20 cellular contexts compared by ENCODE assay signal in the genomic region with DNA sequence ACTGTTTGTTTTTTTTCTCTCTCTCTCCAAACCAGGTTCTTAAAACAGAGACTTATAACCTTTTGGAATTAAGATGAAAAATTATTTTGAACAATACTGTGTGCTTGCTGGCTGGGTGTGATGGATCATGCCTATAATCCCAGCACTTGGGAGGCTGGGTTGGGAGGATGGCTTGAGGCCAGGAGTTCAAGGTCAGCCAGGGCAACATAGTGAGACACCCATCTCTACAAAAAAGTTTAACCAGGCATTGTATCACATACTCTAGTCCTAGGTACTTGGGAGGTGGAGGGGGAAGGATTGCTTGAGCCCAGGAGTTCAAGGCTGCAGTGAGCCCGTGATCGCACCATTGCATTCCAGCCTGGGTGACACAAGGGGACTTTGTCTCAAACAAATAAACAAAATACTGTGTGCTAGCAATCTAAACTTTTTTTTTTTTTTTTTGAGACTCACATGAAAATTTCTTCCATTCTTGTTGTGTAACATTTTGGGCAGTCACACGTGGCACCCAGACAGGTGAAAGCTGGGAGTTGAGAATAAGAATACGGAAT.
DNase-seq lines count a peak whose midpoint lies in the region; ATAC-seq, FAIRE-seq and TF ChIP-seq lines count a peak whose summit lies in the region.
"Had no signal": no experiment of that assay in that cellular context is flagged by ENCODE, and none has a peak within 500 bp of the region (broad histone marks: within the 10 kb centered on the region; RNA-seq: fewer than 3 reads in every experiment).

No MANE protein-coding gene starts in this region.

- TF ChIP-seq CTCF in HepG2 (CRISPR knock-in tag; IDR thresholded peaks at IDR 0.05) (no peak), right lobe of liver (IDR thresholded peaks at IDR 0.05) (no peak), spleen (IDR thresholded peaks at IDR 0.05 in 8 of 11, conservative IDR thresholded peaks at IDR 0.05 in 3 of 11) (no peak), body of pancreas (IDR thresholded peaks at IDR 0.05) (no peak)

- in situ Hi-C loops in HepG2 (cut with HindIII; ENCODE audit: extremely low pct_ligation_motif_present, low pct_unique_long_range_greater_than_20kb), result no loop called here

- no peak overlapping the region for H3K27ac Mint-ChIP-seq in immature natural killer cell
- H3K27ac Mint-ChIP-seq: B cell; CD4-positive, alpha-beta T cell; CD8-positive, alpha-beta T cell had no signal

- H4K20me1 ChIP-seq in HepG2 (ENCODE audit: insufficient read depth, low read length), result no peaks in the 10 kb centered on the region
- H4K20me1 ChIP-seq: BLaER1 treated with 17β-estradiol and CSF1 and Interleukin-3, amounts not matched to agents 10 nM and 100 nM had no signal

- H3K27me3 ChIP-seq in HepG2 (ENCODE audit: control insufficient read depth in 1 of 2, insufficient read depth in 2 of 2, low read length in 2 of 2) (no peaks in the 10 kb centered on the region; a peak in 1 of 5 replicates), right lobe of liver (no peaks in the 10 kb centered on the region), spleen (replicated peaks in 1 of 7) (no peaks in the 10 kb centered on the region), body of pancreas (no peaks in the 10 kb centered on the region)
- H3K27me3 ChIP-seq: BLaER1 treated with 17β-estradiol and CSF1 and Interleukin-3, amounts not matched to agents 10 nM and 100 nM had no signal

- no peak for FAIRE-seq in HepG2 (lab: Jason Lieb, UNC)
- FAIRE-seq: A204.1, D721Med, G401.6, GM12891 had no signal

- no peaks in the 10 kb centered on the region for H3K79me2 ChIP-seq in HepG2 (ENCODE audit: insufficient read depth, low read length)

- under 1% methylated on average over 4 of the region's 4 CpGs for WGBS in HepG2 (ENCODE audit: low lambda C conversion rate)
- 32% methylated on average over 4 of the region's 4 CpGs for WGBS in right lobe of liver (ENCODE audit: insufficient coverage, low coverage, low lambda C conversion rate, missing lambda C conversion rate)
- 84 to 89% (median 85%) methylated on average over 4 of the region's 4 CpGs for WGBS in spleen, 5 donors
- WGBS in body of pancreas, 2 donors, result 70 to 83% methylated on average over 4 of the region's 4 CpGs

- H3K4me1 ChIP-seq in HepG2 (ENCODE audit: insufficient read depth, low read length), result peaks cover 7% of the 10 kb centered on the region
- H3K4me1 ChIP-seq in right lobe of liver, result peaks cover 0 to 29% (median 3%) of the 10 kb centered on the region in 4 donors
- no peaks in the 10 kb centered on the region for H3K4me1 ChIP-seq in spleen
- H3K4me1 ChIP-seq in body of pancreas, result no peaks in the 10 kb centered on the region
- H3K4me1 ChIP-seq: BLaER1 treated with 17β-estradiol and CSF1 and Interleukin-3, amounts not matched to agents 10 nM and 100 nM; Caco-2 had no signal

- peak; percentile 11 for DNase-seq in HepG2 (ENCODE audit: low spot score)
- DNase-seq in right lobe of liver, result peak in 2 of 3 donors; percentile 29 to 50
- DNase-seq in spleen, result no peak
- no peak for DNase-seq in immature natural killer cell
- DNase-seq in body of pancreas, result no peak
- DNase-seq: 8988T; ACHN; Caco-2; Calu3; CD4-positive, alpha-beta T cell; CD8-positive, alpha-beta T cell; DMS79 treated with DMSO at 0.1 percent for 48 hours; GF-D8 had no signal

- CTCF ChIA-PET in HepG2 (lab: Yijun Ruan, JAX; ENCODE audit: low intra/inter-chr PET ratio, low total read pairs), result no interaction called here

- no TSS peak for BruUV-seq in HepG2 (replicated peaks; lab: Mats Ljungman, UMichigan)

- no peak overlapping the region for H3K4me2 ChIP-seq in HepG2 (ENCODE audit: low read depth, low read length)
- H3K4me2 ChIP-seq: BLaER1 treated with 17β-estradiol and CSF1 and Interleukin-3, amounts not matched to agents 10 nM and 100 nM had no signal

- intact Hi-C loops in HepG2 (cut with micrococcal nuclease; ENCODE audit: unreplicated experiment), result no loop called here
- intact Hi-C loops in right lobe of liver (cut with DNase I), result no loop called here
- intact Hi-C loops in spleen (cut with DNase I; ENCODE audit: low total_unique reads), result no loop called here
- intact Hi-C loops in body of pancreas (cut with DNase I), result no loop called here

- H3K36me3 Mint-ChIP-seq in immature natural killer cell, result no peaks in the 10 kb centered on the region
- H3K36me3 Mint-ChIP-seq: CD8-positive, alpha-beta T cell had no signal

- H3K27ac ChIP-seq in HepG2 (ENCODE audit: extremely low read length, insufficient read depth, low read length), result no peak overlapping the region
- H3K27ac ChIP-seq in right lobe of liver, result peak overlapping the region in 1 of 3 donors; percentile 41
- no peak overlapping the region for H3K27ac ChIP-seq in spleen
- no peak overlapping the region for H3K27ac ChIP-seq in body of pancreas
- H3K27ac ChIP-seq: BLaER1 treated with 17β-estradiol and CSF1 and Interleukin-3, amounts not matched to agents 10 nM and 100 nM; C4-2B had no signal

- no peak overlapping the region for H2AFZ ChIP-seq in HepG2 (ENCODE audit: low read length)

- H3K9ac ChIP-seq in HepG2 (ENCODE audit: insufficient read depth, low read depth, low read length), result no peak overlapping the region
- H3K9ac ChIP-seq: BLaER1 treated with 17β-estradiol and CSF1 and Interleukin-3, amounts not matched to agents 10 nM and 100 nM had no signal

- TF ChIP-seq RAD21 in HepG2 (CRISPR knock-in tag; IDR thresholded peaks at IDR 0.05), result no peak

- H3K36me3 ChIP-seq in HepG2 (replicated peaks in 1 of 2; ENCODE audit: control insufficient read depth in 1 of 2, insufficient read depth in 2 of 2, low read length in 2 of 2) (no peaks in the 10 kb centered on the region), right lobe of liver (no peaks in the 10 kb centered on the region), spleen (no peaks in the 10 kb centered on the region), body of pancreas (replicated peaks in 1 of 2; ENCODE audit: insufficient read depth in 1 of 2, low read depth in 2 of 2) (no peaks in the 10 kb centered on the region)
- H3K36me3 ChIP-seq: BLaER1 treated with 17β-estradiol and CSF1 and Interleukin-3, amounts not matched to agents 10 nM and 100 nM had no signal

- no peak for TF ChIP-seq POLR2A in HepG2 (IDR thresholded peaks at IDR 0.05; ENCODE audit: insufficient read depth in 1 of 2, low read depth in 2 of 2, low read length in 2 of 2)
- TF ChIP-seq POLR2A in right lobe of liver (IDR thresholded peaks at IDR 0.05), result no peak
- no peak for TF ChIP-seq POLR2A in spleen (IDR thresholded peaks at IDR 0.05)
- no peak for TF ChIP-seq POLR2A in body of pancreas (IDR thresholded peaks at IDR 0.05)

- no peaks in the 10 kb centered on the region for H3K27me3 Mint-ChIP-seq in immature natural killer cell (ENCODE audit: low read depth in 3 of 3)
- H3K27me3 Mint-ChIP-seq: CD4-positive, alpha-beta T cell had no signal

- ATAC-seq in HepG2, result peak; percentile 60
- peak; percentile 50 to 79 (median 60) for ATAC-seq in right lobe of liver
- ATAC-seq in body of pancreas, result no peak
- ATAC-seq: CD8-positive, alpha-beta T cell had no signal

- H3K9me3 ChIP-seq in HepG2 (ENCODE audit: low read length), result no peaks in the 10 kb centered on the region
- no peaks in the 10 kb centered on the region for H3K9me3 ChIP-seq in right lobe of liver
- H3K9me3 ChIP-seq in spleen, result peaks cover 0 to under 1% (median 0%) of the 10 kb centered on the region in 8 donors
- no peaks in the 10 kb centered on the region for H3K9me3 ChIP-seq in body of pancreas
- H3K9me3 ChIP-seq: BLaER1 treated with 17β-estradiol and CSF1 and Interleukin-3, amounts not matched to agents 10 nM and 100 nM; Caco-2 had no signal

- H3K4me1 Mint-ChIP-seq in immature natural killer cell, result no peaks in the 10 kb centered on the region
- H3K4me1 Mint-ChIP-seq: B cell had no signal

- no peak overlapping the region for H3K4me3 Mint-ChIP-seq in immature natural killer cell
- H3K4me3 Mint-ChIP-seq: B cell; CD4-positive, alpha-beta T cell; CD8-positive, alpha-beta T cell had no signal

- POLR2A ChIA-PET in HepG2 (lab: Yijun Ruan, JAX), result no interaction called here

- TF ChIP-seq EP300 in HepG2 (IDR thresholded peaks at IDR 0.05; ENCODE audit: low read depth in 2 of 2, low read length in 2 of 2), result no peak
- TF ChIP-seq EP300 in HepG2 (CRISPR knock-in tag; IDR thresholded peaks at IDR 0.05; ENCODE audit: borderline replicate concordance), result no peak

- no peak overlapping the region for H3K4me3 ChIP-seq in HepG2 (replicated peaks in 1 of 3; ENCODE audit: insufficient read depth in 1 of 3, low read depth in 2 of 3, low read length in 3 of 3)
- no peak overlapping the region for H3K4me3 ChIP-seq in right lobe of liver
- H3K4me3 ChIP-seq in spleen, result no peak overlapping the region
- H3K4me3 ChIP-seq in body of pancreas, result no peak overlapping the region
- H3K4me3 ChIP-seq: BLaER1 treated with 17β-estradiol and CSF1 and Interleukin-3, amounts not matched to agents 10 nM and 100 nM had no signal

- peaks cover 0 to 3% (median 0%) of the 10 kb centered on the region in 6 donors for H3K9me3 Mint-ChIP-seq in immature natural killer cell
- H3K9me3 Mint-ChIP-seq: CD4-positive, alpha-beta T cell; CD8-positive, alpha-beta T cell had no signal

TF ChIP-seq in HepG2, 621 proteins besides CTCF, POLR2A, EP300 and RAD21 (continues in another document):
- TF ChIP-seq ZNF564 (CRISPR knock-in tag; IDR thresholded peaks at IDR 0.05) (no peak), PAX8 (CRISPR knock-in tag; IDR thresholded peaks at IDR 0.05; ENCODE audit: borderline replicate concordance) (no peak), ASH2L (IDR thresholded peaks at IDR 0.05; ENCODE audit: insufficient read length, low read depth, low read length) (no peak), GATAD1 (CRISPR knock-in tag; IDR thresholded peaks at IDR 0.05) (no peak), ZNF121 (CRISPR knock-in tag; IDR thresholded peaks at IDR 0.05) (peak; percentile 54; the same call in 1 of the 2 replicates), ZNF343 (CRISPR knock-in tag; IDR thresholded peaks at IDR 0.05) (no peak), CREB1 (IDR thresholded peaks at IDR 0.05) (no peak), CREB1 (CRISPR knock-in tag; IDR thresholded peaks at IDR 0.05) (no peak), ZNF484 (CRISPR knock-in tag; IDR thresholded peaks at IDR 0.05; ENCODE audit: borderline replicate concordance, low read depth) (no peak)
- TF ChIP-seq, protein P1, sequence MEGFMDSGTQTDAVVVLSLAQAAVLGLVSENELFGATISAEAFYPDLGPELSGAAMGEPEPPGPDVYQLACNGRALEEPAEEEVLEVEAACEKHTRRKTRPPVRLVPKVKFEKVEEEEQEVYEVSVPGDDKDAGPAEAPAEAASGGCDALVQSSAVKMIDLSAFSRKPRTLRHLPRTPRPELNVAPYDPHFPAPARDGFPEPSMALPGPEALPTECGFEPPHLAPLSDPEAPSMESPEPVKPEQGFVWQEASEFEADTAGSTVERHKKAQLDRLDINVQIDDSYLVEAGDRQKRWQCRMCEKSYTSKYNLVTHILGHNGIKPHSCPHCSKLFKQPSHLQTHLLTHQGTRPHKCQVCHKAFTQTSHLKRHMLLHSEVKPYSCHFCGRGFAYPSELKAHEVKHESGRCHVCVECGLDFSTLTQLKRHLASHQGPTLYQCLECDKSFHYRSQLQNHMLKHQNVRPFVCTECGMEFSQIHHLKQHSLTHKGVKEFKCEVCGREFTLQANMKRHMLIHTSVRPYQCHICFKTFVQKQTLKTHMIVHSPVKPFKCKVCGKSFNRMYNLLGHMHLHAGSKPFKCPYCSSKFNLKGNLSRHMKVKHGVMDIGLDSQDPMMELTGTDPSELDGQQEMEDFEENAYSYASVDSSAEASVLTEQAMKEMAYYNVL (CRISPR knock-in tag; IDR thresholded peaks at IDR 0.05; ENCODE audit: borderline replicate concordance), result no peak

Comparison
In these comparisons a context has a peak if more than half of its experiments do, and no peak if none do; other contexts are left out.
1. DNase-seq: peak in HepG2 (single experiment) and right lobe of liver (2 of 3); none in spleen (single experiment), immature natural killer cell (0 of 3) and body of pancreas (0 of 4).